7 cellular contexts compared by ENCODE assay signal in the genomic region with DNA sequence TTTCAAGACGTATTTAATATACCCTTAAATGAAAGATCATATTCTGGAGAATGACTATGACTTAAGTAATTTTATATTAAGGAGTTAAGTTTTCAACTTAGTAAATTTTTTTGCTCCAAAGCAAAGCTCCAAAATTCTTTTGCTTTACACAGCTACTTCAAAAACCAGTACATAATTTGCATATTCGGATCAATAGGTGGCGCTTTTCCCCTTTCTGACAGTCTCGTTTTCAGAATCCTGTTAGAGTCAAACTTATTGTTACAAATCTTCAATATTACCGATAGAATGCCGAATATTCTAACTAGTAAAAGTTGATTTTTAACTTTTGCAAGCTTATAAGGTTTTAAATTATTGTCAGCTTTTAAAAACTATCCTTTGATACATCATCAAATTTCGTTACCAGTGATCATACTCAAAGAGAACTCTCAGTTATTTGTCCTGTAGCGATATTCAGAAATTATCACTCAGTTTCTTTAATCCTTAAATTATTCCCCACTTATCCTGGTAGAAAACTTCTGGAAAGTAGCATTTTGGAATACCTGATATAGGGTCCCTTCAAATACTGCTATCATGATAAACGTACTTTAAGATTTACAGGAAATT.
DNase-seq lines count a peak whose midpoint lies in the region; TF ChIP-seq lines count a peak whose summit lies in the region.

No MANE protein-coding gene starts in this region.

- no peaks in the 10 kb centered on the region for H3K79me2 ChIP-seq in SU-DHL-6 (ENCODE audit: insufficient read depth, low read length)
- no peaks in the 10 kb centered on the region for H3K79me2 ChIP-seq in hepatocyte

- TF ChIP-seq POLR2A in uterus (IDR thresholded peaks at IDR 0.05), result no peak

- no peaks in the 10 kb centered on the region for H3K4me1 ChIP-seq in hepatocyte (ENCODE audit: insufficient read depth)
- H3K4me1 ChIP-seq in uterus, result no peaks in the 10 kb centered on the region

- H3K9me3 ChIP-seq in SU-DHL-6 (ENCODE audit: insufficient read depth, low read length) (no peaks in the 10 kb centered on the region), hepatocyte (ENCODE audit: low read depth) (no peaks in the 10 kb centered on the region), uterus (no peaks in the 10 kb centered on the region)

- peak overlapping the region; percentile 55 for H2AFZ ChIP-seq in SU-DHL-6 (ENCODE audit: low read depth, low read length, severe bottlenecking)
- peak overlapping the region; percentile 28 for H2AFZ ChIP-seq in hepatocyte

- no peaks in the 10 kb centered on the region for H3K9me2 ChIP-seq in SU-DHL-6 (replicated peaks; ENCODE audit: insufficient read depth, low read length)
- H3K9me2 ChIP-seq in hepatocyte (replicated peaks; ENCODE audit: insufficient read depth), result no peaks in the 10 kb centered on the region

- intact Hi-C loops in uterus (cut with DNase I; ENCODE audit: low total_unique reads), result no loop called here

- H3K4me3 ChIP-seq in GM12875 (ENCODE audit: low read depth, low read length), result no peak overlapping the region
- H3K4me3 ChIP-seq in SU-DHL-6 (ENCODE audit: insufficient read depth, low read length, poor library complexity, severe bottlenecking), result no peak overlapping the region
- no peak overlapping the region for H3K4me3 ChIP-seq in hepatocyte
- no peak overlapping the region for H3K4me3 ChIP-seq in uterus

- H3F3A ChIP-seq in SU-DHL-6 (ENCODE audit: insufficient read depth), result 0 out of 2 replicates have a peak, but pooled peaks cover 2% of the 10 kb centered on the region

- H3K9ac ChIP-seq in SU-DHL-6 (ENCODE audit: low read length), result no peak overlapping the region

- WGBS in hepatocyte (ENCODE audit: low lambda C conversion rate, missing lambda C conversion rate), result 34% methylated on average over 9 of the region's 9 CpGs

- DNase-seq in HuH-7 (ENCODE audit: low spot score), result peak; percentile 12
- DNase-seq in hepatocyte (ENCODE audit: low spot score), result peak; percentile 64
- no peak for DNase-seq in uterus
- DNase-seq in effector CD8-positive, alpha-beta T cell (lab: John Stamatoyannopoulos, UW), result no peak
- no peak for DNase-seq in occipital lobe (lab: John Stamatoyannopoulos, UW)

- H4K20me1 ChIP-seq in SU-DHL-6 (ENCODE audit: low read depth, low read length), result no peaks in the 10 kb centered on the region
- no peaks in the 10 kb centered on the region for H4K20me1 ChIP-seq in hepatocyte (ENCODE audit: insufficient read depth, poor library complexity, severe bottlenecking)

- no peaks in the 10 kb centered on the region for H3K27me3 ChIP-seq in SU-DHL-6 (ENCODE audit: low read length)
- H3K27me3 ChIP-seq in hepatocyte, result no peaks in the 10 kb centered on the region
- no peaks in the 10 kb centered on the region for H3K27me3 ChIP-seq in uterus

- peak; percentile 27; the same call in 1 of the 2 replicates for TF ChIP-seq CTCF in GM12875 (IDR thresholded peaks at IDR 0.05; ENCODE audit: borderline replicate concordance, insufficient read depth, low read depth, low read length)
- peak; percentile 19 for TF ChIP-seq CTCF in SU-DHL-6 (IDR thresholded peaks at IDR 0.05; ENCODE audit: insufficient read depth, low read length, poor library complexity, severe bottlenecking)
- TF ChIP-seq CTCF in hepatocyte (IDR thresholded peaks at IDR 0.05; ENCODE audit: poor library complexity), result peak; percentile 84
- peak in 2 of 4 experiments; percentile 21 to 24 for TF ChIP-seq CTCF in uterus (IDR thresholded peaks at IDR 0.05)

- no peak overlapping the region for H3K27ac ChIP-seq in SU-DHL-6 (ENCODE audit: low read depth, low read length)
- no peak overlapping the region for H3K27ac ChIP-seq in hepatocyte
- no peak overlapping the region for H3K27ac ChIP-seq in uterus

- H3K4me2 ChIP-seq in SU-DHL-6 (ENCODE audit: low read depth, low read length, poor library complexity, severe bottlenecking) (no peak overlapping the region), hepatocyte (peak overlapping the region; percentile 61)

- no peaks in the 10 kb centered on the region for H3K36me3 ChIP-seq in SU-DHL-6 (ENCODE audit: low read length)
- H3K36me3 ChIP-seq in hepatocyte (replicated peaks; ENCODE audit: insufficient read depth, low read depth), result no peaks in the 10 kb centered on the region
- no peaks in the 10 kb centered on the region for H3K36me3 ChIP-seq in uterus

Comparison
In these comparisons a context has a peak if more than half of its experiments do, and no peak if none do; other contexts are left out.
1. DNase-seq: peak in HuH-7 (single experiment) and hepatocyte (single experiment); none in uterus (0 of 2), effector CD8-positive, alpha-beta T cell (single experiment) and occipital lobe (single experiment).